8 cellular contexts compared by ENCODE assay signal in genomic region chr3:88149146-88149515, GRCh38.
DNase-seq lines count a peak whose midpoint lies in the region; ATAC-seq lines count a peak whose summit lies in the region.

No MANE protein-coding gene starts in this region.

- peak overlapping the region; percentile 98 for H3K4me3 Mint-ChIP-seq in T-helper 2 cell treated with Interferon-gamma antibody and Interleukin-4, amounts not matched to agents 5 μg/mL and 100 μg/mL, for 36 hours

- H3K36me3 Mint-ChIP-seq in T-helper 2 cell treated with Interferon-gamma antibody and Interleukin-4, amounts not matched to agents 5 μg/mL and 100 μg/mL, for 36 hours (ENCODE audit: low read depth): peaks cover 13% of the 10 kb centered on the region

- no peaks in the 10 kb centered on the region for H3K9me3 ChIP-seq in neuron (ENCODE audit: low read length)

- H3K9me3 Mint-ChIP-seq in T-helper 2 cell treated with Interferon-gamma antibody and Interleukin-4, amounts not matched to agents 5 μg/mL and 100 μg/mL, for 36 hours: no peaks in the 10 kb centered on the region

- H3K27ac Mint-ChIP-seq in T-helper 2 cell treated with Interferon-gamma antibody and Interleukin-4, amounts not matched to agents 5 μg/mL and 100 μg/mL, for 36 hours: peak overlapping the region; percentile 98

- H3K27me3 ChIP-seq in neuron (ENCODE audit: insufficient read depth, low read length): no peaks in the 10 kb centered on the region

- peaks cover 12% of the 10 kb centered on the region for H3K36me3 ChIP-seq in neuron (ENCODE audit: insufficient read depth, low read length)

- H3K4me3 ChIP-seq in neuron (ENCODE audit: low read length): peak overlapping the region; percentile 88

- H3K27me3 Mint-ChIP-seq in T-helper 2 cell treated with Interferon-gamma antibody and Interleukin-4, amounts not matched to agents 5 μg/mL and 100 μg/mL, for 36 hours (ENCODE audit: low read depth): no peaks in the 10 kb centered on the region

- peaks cover 33% of the 10 kb centered on the region for H3K4me1 Mint-ChIP-seq in T-helper 2 cell treated with Interferon-gamma antibody and Interleukin-4, amounts not matched to agents 5 μg/mL and 100 μg/mL, for 36 hours (ENCODE audit: low read depth)

- ATAC-seq in GM21737 (IDR thresholded peaks at IDR 0.05; ENCODE audit: unreplicated experiment): peak; percentile 9

- no peak overlapping the region for H2AFZ ChIP-seq in neuron (ENCODE audit: low read depth, low read length)

- peak; percentile 63 for DNase-seq in DMS53 (lab: John Stamatoyannopoulos, UW)
- no peak for DNase-seq in DMS53 treated with DMSO at 0.1 percent for 48 hours (lab: John Stamatoyannopoulos, UW; ENCODE audit: unreplicated experiment)
- DNase-seq in HuH-7.5 (ENCODE audit: low spot score): peak; percentile 8
- no peak for DNase-seq in T-helper 2 cell treated with Interferon-gamma antibody and Interleukin-4, amounts not matched to agents 5 μg/mL and 100 μg/mL, for 36 hours (ENCODE audit: low spot score)
- DNase-seq in fibroblast of gingiva (ENCODE audit: low read depth): peak; percentile 9
- DNase-seq in NCI-H1694 (lab: John Stamatoyannopoulos, UW): no peak

- peaks cover 20% of the 10 kb centered on the region for H3K4me1 ChIP-seq in neuron (ENCODE audit: insufficient read depth, low read length)

Comparison
In these comparisons a context has a peak if more than half of its experiments do, and no peak if none do; other contexts are left out.
1. DNase-seq: peak in DMS53 (single experiment), HuH-7.5 (single experiment) and fibroblast of gingiva (single experiment); none in DMS53 treated with DMSO at 0.1 percent for 48 hours (single experiment), T-helper 2 cell treated with Interferon-gamma antibody and Interleukin-4, amounts not matched to agents 5 μg/mL and 100 μg/mL, for 36 hours (single experiment) and NCI-H1694 (single experiment).